In the genomic region with DNA sequence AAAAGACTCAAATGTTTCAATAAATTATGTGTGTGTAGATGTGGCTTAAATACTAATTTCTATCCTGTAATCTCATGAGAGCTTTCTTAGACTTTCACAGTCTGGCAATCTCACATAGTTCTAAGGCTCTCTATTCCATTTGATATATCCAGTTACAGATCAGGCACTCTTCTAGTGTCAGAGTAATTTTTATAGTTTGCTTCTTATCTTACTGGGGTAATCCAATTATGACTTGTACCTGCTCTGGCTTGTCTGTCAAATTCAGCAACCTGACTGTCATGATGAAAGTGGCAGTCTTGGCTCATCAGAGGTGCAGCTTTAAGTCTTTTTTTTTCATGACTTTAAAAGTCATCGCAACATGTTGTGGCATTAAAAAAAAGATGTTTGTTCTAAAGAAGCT, we compare ENCODE assay signal across 21 cellular contexts.
"Had no signal": no experiment of that assay in that cellular context is flagged by ENCODE, and none has a peak within 500 bp of the region (broad histone marks: within the 10 kb centered on the region; RNA-seq: fewer than 3 reads in every experiment).

No MANE protein-coding gene starts in this region.

- ATAC-seq: mucosa of descending colon; naive thymus-derived CD4-positive, alpha-beta T cell; natural killer cell treated with Interleukin-12 subunit alpha and Interleukin-12 subunit beta and Interleukin-15 and Interleukin-18, amount 100 ng/mL, for 72 hours; right lobe of liver; upper lobe of right lung had no signal

- H3K36me3 ChIP-seq: left ventricle myocardium inferior, ovary, right atrium auricular region, right lobe of liver, suprapubic skin, thoracic aorta, tibial artery, upper lobe of right lung had no signal

- DNase-seq: islet precursor cell; left ventricle myocardium inferior; midbrain; mucosa of descending colon; naive thymus-derived CD4-positive, alpha-beta T cell; ovary; right lobe of liver; stimulated activated CD4-positive, alpha-beta T cell treated with anti-CD3 and anti-CD28 coated beads, Interleukin-1b, Interleukin-23, amount 100 ng/mL, for 48 hours; stimulated activated CD4-positive, alpha-beta T cell treated with anti-CD3 and anti-CD28 coated beads, Interleukin-2, amount 100 ng/mL, for 48 hours; stimulated activated CD4-positive, alpha-beta T cell treated with anti-CD3 and anti-CD28 coated beads, Interleukin-4, amount 100 ng/mL, for 4 hours; stimulated activated naive CD4-positive, alpha-beta T cell; tibial artery; trophoblast cell; upper lobe of right lung had no signal

- FAIRE-seq: urothelium cell line had no signal

- H3K4me3 ChIP-seq: left ventricle myocardium inferior, lung, mucosa of descending colon, ovary, right atrium auricular region, right lobe of liver, smooth muscle cell, suprapubic skin, thoracic aorta, tibial artery, upper lobe of right lung had no signal

- H3K4me1 ChIP-seq: left ventricle myocardium inferior, right atrium auricular region, right lobe of liver, suprapubic skin, tibial artery, upper lobe of right lung had no signal

- H3K27ac ChIP-seq: left ventricle myocardium inferior, ovary, right atrium auricular region, right lobe of liver, suprapubic skin, thoracic aorta, tibial artery, upper lobe of right lung had no signal

- H3K27me3 ChIP-seq: ovary, right atrium auricular region, right lobe of liver, suprapubic skin, tibial artery, upper lobe of right lung had no signal

- H3K9me3 ChIP-seq: mucosa of descending colon, ovary, right lobe of liver, suprapubic skin, upper lobe of right lung had no signal
